1 cellular context compared by ENCODE assay signal in genomic region chr3:141368062-141368924, GRCh38.
A peak's percentile ranks its signal among the peaks of the same experiment; 100 is the strongest.
TF ChIP-seq lines count a peak whose summit lies in the region.

ZBTB38 (plus strand) TSS chr3:141368504; CDS start chr3:141442389, 73,885 bp downstream.

TF ChIP-seq in liver, 16 proteins besides CTCF, POLR2A, EP300 and RAD21 (continued from another document):
- peak; percentile 1 to 5 for TF ChIP-seq RXRA (IDR thresholded peaks at IDR 0.05)
- peak; percentile 53 for TF ChIP-seq SP1 (IDR thresholded peaks at IDR 0.05)
- peak; percentile 40 for TF ChIP-seq NR2F2 (IDR thresholded peaks at IDR 0.05)
